In genomic region chr17:62032480-62032879, GRCh38 we compare ENCODE assay signal across 20 cellular contexts. TPM values are rescaled to one million over a fixed set of nuclear protein-coding genes. Genes with fewer than 3 reads are reported as not detected.
DNase-seq lines count a peak whose midpoint lies in the region; ATAC-seq, FAIRE-seq and TF ChIP-seq lines count a peak whose summit lies in the region.
"Had no signal": no experiment of that assay in that cellular context is flagged by ENCODE, and none has a peak within 500 bp of the region (broad histone marks: within the 10 kb centered on the region; RNA-seq: fewer than 3 reads in every experiment).

No MANE protein-coding gene starts in this region.

- intact Hi-C loops in HepG2 (cut with micrococcal nuclease; ENCODE audit: unreplicated experiment), result no loop called here
- intact Hi-C loops in right lobe of liver (cut with DNase I), result no loop called here
- intact Hi-C loops in gastrocnemius medialis (cut with DNase I; ENCODE audit: low total_unique reads), result loop anchor here (2.0 kb wide), 1 partner anchor 32 kb away; the partner anchor contains the start of gene MED13

- whole genome bisulfite sequencing in HepG2 (ENCODE audit: low lambda C conversion rate), result 98% methylated on average over 2 of the region's 2 CpGs
- WGBS in right lobe of liver (ENCODE audit: insufficient coverage, low coverage, low lambda C conversion rate, missing lambda C conversion rate), result 94% methylated on average over 2 of the region's 2 CpGs

- no peak overlapping the region for H3K9ac ChIP-seq in HepG2 (ENCODE audit: insufficient read depth, low read depth, low read length)
- H3K9ac ChIP-seq: KMS-11 had no signal

- CTCF ChIA-PET in HepG2 (lab: Yijun Ruan, JAX; ENCODE audit: low intra/inter-chr PET ratio, low total read pairs), result no interaction called here

- no peak overlapping the region for H2AFZ ChIP-seq in HepG2 (ENCODE audit: low read length)

- no peak overlapping the region for H3K4me2 ChIP-seq in HepG2 (ENCODE audit: low read depth, low read length)
- H3K4me2 ChIP-seq: KMS-11 had no signal

- in situ Hi-C loops in HepG2 (cut with HindIII; ENCODE audit: extremely low pct_ligation_motif_present, low pct_unique_long_range_greater_than_20kb) (no loop called here), SK-MEL-5 (cut with HindIII; ENCODE audit: low pct_unique_long_range_greater_than_20kb, low sequenced_read_pairs) (no loop called here), gastrocnemius medialis (cut with MboI; ENCODE audit: low sequenced_read_pairs in 4 of 4) (no loop called here)

- H3K4me3 ChIP-seq in HepG2 (replicated peaks in 1 of 3; ENCODE audit: insufficient read depth in 1 of 3, low read depth in 2 of 3, low read length in 3 of 3), result no peak overlapping the region
- no peak overlapping the region for H3K4me3 ChIP-seq in right lobe of liver
- H3K4me3 ChIP-seq in gastrocnemius medialis, result no peak overlapping the region
- H3K4me3 ChIP-seq: SK-N-MC had no signal

- TF ChIP-seq POLR2A in HepG2 (IDR thresholded peaks at IDR 0.05; ENCODE audit: insufficient read depth in 1 of 2, low read depth in 2 of 2, low read length in 2 of 2) (no peak), right lobe of liver (IDR thresholded peaks at IDR 0.05) (no peak), gastrocnemius medialis (IDR thresholded peaks at IDR 0.05) (no peak)

- H3K4me1 ChIP-seq in HepG2 (ENCODE audit: insufficient read depth, low read length), result no peaks in the 10 kb centered on the region
- peaks cover 0 to 13% (median 3%) of the 10 kb centered on the region in 4 donors for H3K4me1 ChIP-seq in right lobe of liver
- peaks cover 30 to 47% of the 10 kb centered on the region in 2 donors for H3K4me1 ChIP-seq in gastrocnemius medialis
- H3K4me1 ChIP-seq: BE2C had no signal

- POLR2A ChIA-PET in HepG2 (lab: Yijun Ruan, JAX), result no interaction called here

- peaks cover 30% of the 10 kb centered on the region for H3K79me2 ChIP-seq in HepG2 (ENCODE audit: insufficient read depth, low read length)

- DNase-seq in HepG2 (ENCODE audit: low spot score), result no peak
- DNase-seq in right lobe of liver, result no peak
- peak; percentile 70 for DNase-seq in SK-MEL-5 (ENCODE audit: low read depth, low spot score)
- peak; percentile 65 for DNase-seq in foreskin melanocyte
- no peak for DNase-seq in gastrocnemius medialis
- no peak for DNase-seq in putamen (ENCODE audit: low spot score)
- DNase-seq: BE2C, NCI-H1105 treated with DMSO at 0.1 percent for 48 hours, NCI-H1694, NCI-H2081, NCI-H2171 treated with DMSO at 0.1 percent for 48 hours, NCI-H524 treated with DMSO at 0.1 percent for 48 hours, NCI-H82 had no signal

- TF ChIP-seq RAD21 in HepG2 (CRISPR knock-in tag; IDR thresholded peaks at IDR 0.05), result no peak

- BruUV-seq in HepG2 (replicated peaks; lab: Mats Ljungman, UMichigan), result no TSS peak

- H3K27me3 ChIP-seq in HepG2 (ENCODE audit: control insufficient read depth in 1 of 2, insufficient read depth in 2 of 2, low read length in 2 of 2) (no peaks in the 10 kb centered on the region), right lobe of liver (no peaks in the 10 kb centered on the region), gastrocnemius medialis (no peaks in the 10 kb centered on the region)
- H3K27me3 ChIP-seq: BE2C had no signal

- ATAC-seq in HepG2 (peak; percentile 39; the same call in 2 of the 3 replicates), right lobe of liver (no peak), gastrocnemius medialis (peak in 1 of 2 donors; percentile 37), HG02981 (IDR thresholded peaks at IDR 0.05; ENCODE audit: unreplicated experiment) (no peak), GM21576 (IDR thresholded peaks at IDR 0.05; ENCODE audit: unreplicated experiment) (no peak)
- ATAC-seq: Right ventricle myocardium inferior had no signal

- FAIRE-seq in HepG2 (lab: Jason Lieb, UNC), result no peak
- FAIRE-seq: GM19239, RCC 7860 had no signal

- H3K9me3 ChIP-seq in HepG2 (ENCODE audit: low read length), result no peaks in the 10 kb centered on the region
- H3K9me3 ChIP-seq in right lobe of liver, result no peaks in the 10 kb centered on the region
- H3K9me3 ChIP-seq in gastrocnemius medialis, result no peaks in the 10 kb centered on the region
- H3K9me3 ChIP-seq: BE2C had no signal

- no peak for TF ChIP-seq EP300 in HepG2 (IDR thresholded peaks at IDR 0.05; ENCODE audit: low read depth in 2 of 2, low read length in 2 of 2)
- no peak for TF ChIP-seq EP300 in HepG2 (CRISPR knock-in tag; IDR thresholded peaks at IDR 0.05; ENCODE audit: borderline replicate concordance)

- H3K36me3 ChIP-seq in HepG2 (replicated peaks in 1 of 2; ENCODE audit: control insufficient read depth in 1 of 2, insufficient read depth in 2 of 2, low read length in 2 of 2) (peaks cover 26 to 72% of the 10 kb centered on the region in 2 experiments), right lobe of liver (peaks cover 9 to 78% (median 38%) of the 10 kb centered on the region in 4 donors), gastrocnemius medialis (peaks cover 0 to 62% of the 10 kb centered on the region in 2 donors)

- TF ChIP-seq CTCF in HepG2 (CRISPR knock-in tag; IDR thresholded peaks at IDR 0.05) (no peak), right lobe of liver (IDR thresholded peaks at IDR 0.05) (no peak), gastrocnemius medialis (IDR thresholded peaks at IDR 0.05 in 4 of 5, conservative IDR thresholded peaks at IDR 0.05 in 1 of 5) (no peak)

- H3K27ac ChIP-seq in HepG2 (ENCODE audit: extremely low read length, insufficient read depth, low read length), result no peak overlapping the region
- H3K27ac ChIP-seq in right lobe of liver, result no peak overlapping the region
- peak overlapping the region; percentile 70 to 87 (median 80) for H3K27ac ChIP-seq in gastrocnemius medialis
- H3K27ac ChIP-seq: KMS-11, SK-N-MC had no signal

- peaks cover 4% of the 10 kb centered on the region; the same call in 1 of the 2 replicates for H4K20me1 ChIP-seq in HepG2 (ENCODE audit: insufficient read depth, low read length)

TF ChIP-seq in HepG2, 621 proteins besides CTCF, POLR2A, EP300 and RAD21:
- TF ChIP-seq ZFP62 (CRISPR knock-in tag; IDR thresholded peaks at IDR 0.05) (no peak), RBFOX2 (IDR thresholded peaks at IDR 0.05; ENCODE audit: low read depth, low read length) (no peak), ARNTL (CRISPR knock-in tag; IDR thresholded peaks at IDR 0.05) (no peak), ZNF138 (CRISPR knock-in tag; IDR thresholded peaks at IDR 0.05; ENCODE audit: low read depth) (no peak), RCOR2 (CRISPR knock-in tag; IDR thresholded peaks at IDR 0.05) (no peak), BRCA1 (CRISPR knock-in tag; IDR thresholded peaks at IDR 0.05) (no peak), ZNF713 (CRISPR knock-in tag; IDR thresholded peaks at IDR 0.05) (no peak), ZBTB44 (CRISPR knock-in tag; IDR thresholded peaks at IDR 0.05) (no peak)
- TF ChIP-seq, protein P1, sequence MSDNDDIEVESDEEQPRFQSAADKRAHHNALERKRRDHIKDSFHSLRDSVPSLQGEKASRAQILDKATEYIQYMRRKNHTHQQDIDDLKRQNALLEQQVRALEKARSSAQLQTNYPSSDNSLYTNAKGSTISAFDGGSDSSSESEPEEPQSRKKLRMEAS (IDR thresholded peaks at IDR 0.05), result no peak

RNA-seq across cellular contexts. Expression of gene MED13, which starts 32.6 kb away (rescaled TPM):
- total RNA-seq in HepG2 (2016; rRNA removed; fragmentation: Illumina TruSeq; extraction: Trizol) (69.1 and 70.9 TPM in 2 replicates), right lobe of liver (10 to 100 TPM; 22.9 to 36.3 (median 32.5) TPM), gastrocnemius medialis (100 to 1,000 TPM in 1 of 4 donors, 10 to 100 TPM in 3; 54.9 to 142 (median 67.8) TPM)
- total RNA-seq in HepG2 (2016; cell fraction: cytosol; rRNA removed; fragmentation: Illumina TruSeq; extraction: Trizol; ENCODE audit: low read depth), result 28.7 and 34.2 TPM in 2 replicates
- 60.8 and 66.7 TPM in 2 replicates for total RNA-seq in HepG2 (2016; cell fraction: insoluble cytoplasmic fraction; rRNA removed; fragmentation: Illumina TruSeq; extraction: Trizol)
- 34.4 and 35.2 TPM in 2 replicates for total RNA-seq in HepG2 (2016; cell fraction: membrane; rRNA removed; fragmentation: Illumina TruSeq; extraction: Trizol)
- total RNA-seq in HepG2 (2016; cell fraction: nucleus; rRNA removed; fragmentation: Illumina TruSeq; extraction: Trizol), result 74.9 and 87.2 TPM in 2 replicates
- 25.2 and 27.4 TPM in 2 replicates for polyA plus RNA-seq in HepG2 (2011; rRNA removed)
- polyA plus RNA-seq in HepG2 (2011; cell fraction: cytosol; rRNA removed), result 9.5 and 15.5 TPM in 2 replicates
- 22.1 and 24.5 TPM in 2 replicates for polyA plus RNA-seq in HepG2 (2011; cell fraction: nucleus; rRNA removed)
- 18.1 and 18.8 TPM in 2 replicates for polyA plus RNA-seq in HepG2 (2012)
- 1.1 and 1.2 TPM in 2 replicates for polyA plus RNA-seq in HepG2 (2016; cell fraction: cytosol; fragmentation: Illumina TruSeq; extraction: Trizol; ENCODE audit: low read depth)
- polyA plus RNA-seq in HepG2 (2016; cell fraction: insoluble cytoplasmic fraction; fragmentation: Illumina TruSeq; extraction: Trizol; ENCODE audit: low read depth), result 22.4 and 23.2 TPM in 2 replicates
- polyA plus RNA-seq in HepG2 (2016; cell fraction: membrane; fragmentation: Illumina TruSeq; extraction: Trizol; ENCODE audit: low read depth), result 3.0 and 3.5 TPM in 2 replicates
- polyA plus RNA-seq in HepG2 (2016; cell fraction: nucleus; fragmentation: Illumina TruSeq; extraction: Trizol; ENCODE audit: insufficient read depth, low read depth), result 29.6 and 33.8 TPM in 2 replicates
- polyA minus RNA-seq in HepG2 (2011; rRNA and poly(A)+ RNA removed; ENCODE audit: low replicate concordance), result 248 and 289 TPM in 2 replicates
- polyA minus RNA-seq in HepG2 (2011; cell fraction: cytosol; rRNA and poly(A)+ RNA removed), result 47.7 and 70.8 TPM in 2 replicates
- polyA minus RNA-seq in HepG2 (2011; cell fraction: nucleus; rRNA and poly(A)+ RNA removed), result 160 and 215 TPM in 2 replicates
- total RNA-seq in SK-MEL-5 (2014; rRNA removed; shearing (Covaris generic)), result 42.4 and 44.5 TPM in 2 replicates
- polyA plus RNA-seq in SK-MEL-5 (2015; cell fraction: cytosol; rRNA removed), result 16.9 and 24.6 TPM in 2 replicates
- polyA plus RNA-seq in SK-MEL-5 (2015; cell fraction: nucleus; rRNA removed), result 26.4 and 28.0 TPM in 2 replicates

Comparison
In these comparisons a context has a peak if more than half of its experiments do, and no peak if none do; other contexts are left out.
1. DNase-seq: peak in SK-MEL-5 (single experiment) and foreskin melanocyte (single experiment); none in HepG2 (single experiment), right lobe of liver (0 of 3), gastrocnemius medialis (0 of 2) and putamen (single experiment).
2. H3K27ac ChIP-seq: peak in gastrocnemius medialis (4 of 4); none in HepG2 (single experiment) and right lobe of liver (0 of 3).